In the genomic region with DNA sequence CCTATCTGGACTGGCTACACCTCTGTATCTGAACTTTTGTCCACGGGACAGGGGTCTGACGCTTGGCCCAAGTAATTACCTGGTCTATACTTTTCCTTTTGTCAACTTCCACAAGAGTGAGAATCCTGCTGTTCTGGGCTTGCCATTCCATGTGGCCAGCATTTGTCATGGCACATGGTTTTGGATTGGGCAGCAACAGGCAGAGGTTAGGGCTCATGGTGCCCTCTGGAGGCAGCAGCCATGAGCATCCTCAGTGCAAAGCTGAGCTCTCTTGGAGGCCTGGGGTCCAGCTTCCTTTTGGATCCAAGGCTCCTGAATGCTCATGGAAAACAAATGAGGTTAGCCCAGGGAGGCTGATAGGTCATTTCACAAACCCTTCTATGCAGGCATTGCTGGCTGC, we compare ENCODE assay signal across 7 cellular contexts. TPM values are rescaled to one million over a fixed set of nuclear protein-coding genes. Genes with fewer than 3 reads are reported as not detected.
DNase-seq lines count a peak whose midpoint lies in the region; ATAC-seq, FAIRE-seq and TF ChIP-seq lines count a peak whose summit lies in the region.
"Had no signal": no experiment of that assay in that cellular context is flagged by ENCODE, and none has a peak within 500 bp of the region (broad histone marks: within the 10 kb centered on the region; RNA-seq: fewer than 3 reads in every experiment).

No MANE protein-coding gene starts in this region.

- H3K4me1 Mint-ChIP-seq in activated naive CD4-positive, alpha-beta T cell treated with anti-CD3 and anti-CD28 coated beads for 36 hours (ENCODE audit: low read depth) = peaks cover 7% of the 10 kb centered on the region

- TF ChIP-seq POLR2A in GM12878 (IDR thresholded peaks at IDR 0.05; ENCODE audit: low read depth, low read length) = no peak

- ATAC-seq in GM12878 = peak; percentile 92

- H3K79me2 ChIP-seq in GM12878 (ENCODE audit: control insufficient read depth, insufficient read depth, low read length) = peaks cover 21% of the 10 kb centered on the region

- H3K9me3 Mint-ChIP-seq in activated naive CD4-positive, alpha-beta T cell treated with anti-CD3 and anti-CD28 coated beads for 36 hours = no peaks in the 10 kb centered on the region
- H3K9me3 Mint-ChIP-seq: activated naive CD4-positive, alpha-beta T cell treated with anti-CD3 and anti-CD28 coated beads, Interleukin-2, amount 50 U/mL, for 24 hours had no signal

- H3K36me3 ChIP-seq in GM12878 (ENCODE audit: control insufficient read depth in 2 of 2, insufficient read depth in 2 of 2, low read length in 1 of 2) (peaks cover 20 to 33% of the 10 kb centered on the region in 2 experiments), subcutaneous abdominal adipose tissue (ENCODE audit: control insufficient read depth in 5 of 5, insufficient read depth in 5 of 5, low read length in 5 of 5) (peaks cover 4 to 54% (median 34%) of the 10 kb centered on the region in 5 donors)

- TF ChIP-seq EP300 in GM12878 (IDR thresholded peaks at IDR 0.05; ENCODE audit: borderline replicate concordance in 1 of 2, control insufficient read depth in 1 of 2, low read depth in 2 of 2, low read length in 2 of 2) = no peak

- H3K27me3 Mint-ChIP-seq in activated naive CD4-positive, alpha-beta T cell treated with anti-CD3 and anti-CD28 coated beads for 36 hours (ENCODE audit: low read depth) = no peaks in the 10 kb centered on the region
- H3K27me3 Mint-ChIP-seq: activated naive CD4-positive, alpha-beta T cell treated with anti-CD3 and anti-CD28 coated beads, Interleukin-2, amount 50 U/mL, for 24 hours had no signal

- in situ Hi-C loops in GM12878 (cut with MboI) = no loop called here

- H3K4me1 ChIP-seq in GM12878 (ENCODE audit: control insufficient read depth, insufficient read depth, low read length) = no peaks in the 10 kb centered on the region
- peaks cover 19 to 46% (median 43%) of the 10 kb centered on the region in 5 donors for H3K4me1 ChIP-seq in subcutaneous abdominal adipose tissue (ENCODE audit: control insufficient read depth in 5 of 5, insufficient read depth in 5 of 5, low read length in 5 of 5)

- no peak overlapping the region for H3K4me3 Mint-ChIP-seq in activated naive CD4-positive, alpha-beta T cell treated with anti-CD3 and anti-CD28 coated beads for 36 hours
- H3K4me3 Mint-ChIP-seq: activated naive CD4-positive, alpha-beta T cell treated with anti-CD3 and anti-CD28 coated beads, Interleukin-2, amount 50 U/mL, for 24 hours had no signal

- no TSS peak for BruUV-seq in GM12878 (replicated peaks; lab: Mats Ljungman, UMichigan)

- no peak overlapping the region for H3K4me2 ChIP-seq in GM12878 (ENCODE audit: control insufficient read depth, insufficient read depth)

- no peak overlapping the region for H3K27ac ChIP-seq in GM12878 (ENCODE audit: control insufficient read depth, insufficient read depth)
- peak overlapping the region; percentile 52 for H3K27ac ChIP-seq in subcutaneous abdominal adipose tissue (ENCODE audit: low read depth, low read length)

- peaks cover 14% of the 10 kb centered on the region for H3K36me3 Mint-ChIP-seq in activated naive CD4-positive, alpha-beta T cell treated with anti-CD3 and anti-CD28 coated beads for 36 hours (ENCODE audit: low read depth)
- H3K36me3 Mint-ChIP-seq: activated naive CD4-positive, alpha-beta T cell treated with anti-CD3 and anti-CD28 coated beads, Interleukin-2, amount 50 U/mL, for 24 hours had no signal

- RAD21 ChIA-PET in GM12878 (lab: Charles Lee; ENCODE audit: unreplicated experiment) = interaction anchor here (0.6 to 2.1 kb wide), 6 partner anchors 20 to 344 kb away, joined by 3 to 12 read pairs (median 3); no protein-coding TSS in a partner anchor

- H2AFZ ChIP-seq in GM12878 (ENCODE audit: control insufficient read depth, low read depth, low read length) = no peak overlapping the region

- H3K27me3 ChIP-seq in GM12878 (replicated peaks in 1 of 2; ENCODE audit: control insufficient read depth in 2 of 2, insufficient read depth in 2 of 2, low read length in 1 of 2) = no peaks in the 10 kb centered on the region
- no peaks in the 10 kb centered on the region for H3K27me3 ChIP-seq in subcutaneous abdominal adipose tissue (ENCODE audit: control insufficient read depth in 5 of 5, insufficient read depth in 4 of 5, low read length in 5 of 5)

- H3K9ac ChIP-seq in GM12878 (ENCODE audit: control insufficient read depth, insufficient read depth, low read length) = no peak overlapping the region
- no peak overlapping the region for H3K9ac ChIP-seq in subcutaneous abdominal adipose tissue (ENCODE audit: low read length in 5 of 5)

- FAIRE-seq in GM12878 (lab: Jason Lieb, UNC) = no peak

- SMC1A ChIA-PET in GM12878 (lab: Charles Lee; ENCODE audit: uncharacterized antibody, unreplicated experiment) = interaction anchor here (1.0 to 1.5 kb wide), 4 partner anchors 27 to 193 kb away, joined by 3 to 5 read pairs (median 4); no protein-coding TSS in a partner anchor

- H4K20me1 ChIP-seq in GM12878 (ENCODE audit: control insufficient read depth, insufficient read depth) = 0 out of 2 replicates have a peak, but pooled peaks cover 9% of the 10 kb centered on the region

- peak; percentile 51 to 62 (median 56); a peak in 5 of 6 replicates for TF ChIP-seq CTCF in GM12878 (IDR thresholded peaks at IDR 0.05 in 2 of 3, conservative IDR thresholded peaks at IDR 0.05 in 1 of 3; ENCODE audit: control insufficient read depth in 2 of 3, extremely low read depth in 1 of 3, insufficient read depth in 1 of 3, low read depth in 3 of 3, low read length in 3 of 3)

- POLR2A ChIA-PET in GM12878 (lab: Charles Lee) = interaction anchor here (0.6 to 0.7 kb wide), 2 partner anchors 405 to 540 kb away, joined by 3 read pairs; no protein-coding TSS in a partner anchor

- no peaks in the 10 kb centered on the region for H3K9me3 ChIP-seq in GM12878 (replicated peaks; ENCODE audit: control insufficient read depth, insufficient read depth, low read length)
- no peaks in the 10 kb centered on the region for H3K9me3 ChIP-seq in subcutaneous abdominal adipose tissue (ENCODE audit: control insufficient read depth in 5 of 5, low read length in 5 of 5)

- intact Hi-C loops in activated naive CD4-positive, alpha-beta T cell treated with anti-CD3 and anti-CD28 coated beads for 36 hours (cut with micrococcal nuclease) = loop anchor here (1.0 to 2.0 kb wide), 2 partner anchors 19 to 49 kb away; a partner anchor contains a TSS
- intact Hi-C loops in GM12878 (cut with micrococcal nuclease; ENCODE audit: unreplicated experiment) = loop anchor here (1.0 kb wide), 1 partner anchor 49 kb away; no protein-coding TSS in a partner anchor

- CTCF ChIA-PET in activated naive CD4-positive, alpha-beta T cell treated with anti-CD3 and anti-CD28 coated beads for 36 hours (lab: Charles Lee) = interaction anchor here (0.6 to 1.7 kb wide), 6 partner anchors 16 to 374 kb away, joined by 4 to 6 read pairs (median 5); no protein-coding TSS in a partner anchor
- CTCF ChIA-PET in GM12878 (lab: Yijun Ruan, JAX) = interaction anchor here (0.7 to 6.5 kb wide), 8 partner anchors 13 to 193 kb away, joined by 3 to 53 read pairs (median 3); no protein-coding TSS in a partner anchor

- H3K27ac Mint-ChIP-seq in activated naive CD4-positive, alpha-beta T cell treated with anti-CD3 and anti-CD28 coated beads for 36 hours = no peak overlapping the region

- peak; percentile 42; the same call in 1 of the 2 replicates for TF ChIP-seq RAD21 in GM12878 (IDR thresholded peaks at IDR 0.05; ENCODE audit: insufficient read depth, low read depth, low read length)

- WGBS in GM12878 (ENCODE audit: insufficient coverage, insufficient replicate concordance, low lambda C conversion rate, missing lambda C conversion rate) = 100% methylated on average over 2 of the region's 2 CpGs

- H3K4me3 ChIP-seq in GM12878 = no peak overlapping the region
- H3K4me3 ChIP-seq in subcutaneous abdominal adipose tissue (ENCODE audit: low read depth in 1 of 5, low read length in 5 of 5) = no peak overlapping the region

- DNase-seq in activated naive CD4-positive, alpha-beta T cell treated with anti-CD3 and anti-CD28 coated beads for 36 hours = peak; percentile 39
- no peak for DNase-seq in activated naive CD4-positive, alpha-beta T cell treated with anti-CD3 and anti-CD28 coated beads, Interleukin-2, amount 50 U/mL, for 16 hours
- DNase-seq in GM12878 (ENCODE audit: low read depth, low spot score) (no peak), occipital lobe (lab: John Stamatoyannopoulos, UW) (no peak), NCI-H2227 treated with DMSO at 0.1 percent for 48 hours (lab: John Stamatoyannopoulos, UW) (no peak)

RNA-seq across cellular contexts. Expression of a gene that starts 7.5 kb away (rescaled TPM):
- 10 to 100 TPM; 72.2 to 78.7 TPM for total RNA-seq in activated naive CD4-positive, alpha-beta T cell treated with anti-CD3 and anti-CD28 coated beads for 36 hours
- 75.8 and 77.6 TPM in 2 replicates for total RNA-seq in GM12878 (2013; cell fraction: nucleolus; rRNA removed)
- total RNA-seq in GM12878 (2014; rRNA removed) = 50.3 and 53.7 TPM in 2 replicates
- total RNA-seq in GM12878 (2014; rRNA removed; fragmentation: Illumina TruSeq; extraction: Trizol) = 38.1 and 42.1 TPM in 2 replicates
- total RNA-seq in GM12878 (2021) = 71.7 and 78.5 TPM in 2 replicates
- 26.0 TPM for polyA plus RNA-seq in GM12878 (2011; ENCODE audit: low read depth)
- polyA plus RNA-seq in GM12878 (2011; rRNA removed) = 18.7 and 37.8 TPM in 2 replicates
- 47.8 and 57.6 TPM in 2 replicates for polyA plus RNA-seq in GM12878 (2011; cell fraction: cytosol; rRNA removed)
- polyA plus RNA-seq in GM12878 (2011; cell fraction: nucleus; rRNA removed) = 232 and 265 TPM in 2 replicates
- 44.4 and 51.4 TPM in 2 replicates for polyA plus RNA-seq in GM12878 (2012)
- polyA plus RNA-seq in GM12878 (2014; fragmentation: Illumina TruSeq; extraction: Trizol) = 24.1 and 53.0 TPM in 2 replicates
- 1 to 10 TPM; 1.2 to 2.2 TPM for polyA plus RNA-seq in GM12878 (2014; fragmentation: Nextera tagmentation; extraction: Ambion mirVana)
- 56.1 and 63.2 TPM in 2 replicates for polyA plus RNA-seq in GM12878 (2014; rRNA removed)
- 10 to 100 TPM; 82.2 to 86.0 TPM for polyA plus RNA-seq in GM12878 (2016; fragmentation: Nextera tagmentation; extraction: Ambion mirVana)
- polyA minus RNA-seq in GM12878 (2011; rRNA and poly(A)+ RNA removed) = 70.8 and 109 TPM in 2 replicates
- polyA minus RNA-seq in GM12878 (2011; cell fraction: cytosol; rRNA and poly(A)+ RNA removed) = 38.8 and 51.8 TPM in 2 replicates
- 39.8 and 66.8 TPM in 2 replicates for polyA minus RNA-seq in GM12878 (2011; cell fraction: nucleus; rRNA and poly(A)+ RNA removed)
- total RNA-seq in occipital lobe = 45.2 TPM

RNA-seq across cellular contexts. Expression of a gene that starts 17.8 kb away (rescaled TPM):
- total RNA-seq in activated naive CD4-positive, alpha-beta T cell treated with anti-CD3 and anti-CD28 coated beads for 36 hours = 10 to 100 TPM; 43.7 to 45.8 TPM
- 55.0 and 58.0 TPM in 2 replicates for total RNA-seq in GM12878 (2013; cell fraction: nucleolus; rRNA removed)
- total RNA-seq in GM12878 (2014; rRNA removed) (26.7 and 29.0 TPM in 2 replicates), GM12878 (2014; rRNA removed; fragmentation: Illumina TruSeq; extraction: Trizol) (14.9 and 15.1 TPM in 2 replicates), GM12878 (2021) (31.4 and 36.6 TPM in 2 replicates), occipital lobe (19.7 TPM)
- polyA plus RNA-seq in GM12878 (2011; ENCODE audit: low read depth) = 15.2 TPM
- polyA plus RNA-seq in GM12878 (2011; rRNA removed) (16.2 and 22.4 TPM in 2 replicates), GM12878 (2014; fragmentation: Illumina TruSeq; extraction: Trizol) (9.4 and 20.1 TPM in 2 replicates), GM12878 (2014; fragmentation: Nextera tagmentation; extraction: Ambion mirVana) (1 to 10 TPM; 1.1 to 5.7 TPM), GM12878 (2014; rRNA removed) (44.4 and 51.2 TPM in 2 replicates), GM12878 (2016; fragmentation: Nextera tagmentation; extraction: Ambion mirVana) (10 to 100 TPM; 41.7 to 45.7 TPM)
- 29.9 and 40.6 TPM in 2 replicates for polyA plus RNA-seq in GM12878 (2011; cell fraction: cytosol; rRNA removed)
- 311 and 313 TPM in 2 replicates for polyA plus RNA-seq in GM12878 (2011; cell fraction: nucleus; rRNA removed)
- 30.9 and 36.2 TPM in 2 replicates for polyA plus RNA-seq in GM12878 (2012)
- 8.7 and 19.5 TPM in 2 replicates for polyA minus RNA-seq in GM12878 (2011; rRNA and poly(A)+ RNA removed)
- 8.7 and 11.4 TPM in 2 replicates for polyA minus RNA-seq in GM12878 (2011; cell fraction: cytosol; rRNA and poly(A)+ RNA removed)
- 29.0 and 39.4 TPM in 2 replicates for polyA minus RNA-seq in GM12878 (2011; cell fraction: nucleus; rRNA and poly(A)+ RNA removed)

RNA-seq across cellular contexts. Expression of a gene that starts 18.6 kb away (rescaled TPM):
- 100 to 1,000 TPM; 165 to 171 TPM for total RNA-seq in activated naive CD4-positive, alpha-beta T cell treated with anti-CD3 and anti-CD28 coated beads for 36 hours
- 39.9 and 49.1 TPM in 2 replicates for total RNA-seq in GM12878 (2013; cell fraction: nucleolus; rRNA removed)
- 116 and 120 TPM in 2 replicates for total RNA-seq in GM12878 (2014; rRNA removed)
- 113 and 129 TPM in 2 replicates for total RNA-seq in GM12878 (2014; rRNA removed; fragmentation: Illumina TruSeq; extraction: Trizol)
- 128 and 130 TPM in 2 replicates for total RNA-seq in GM12878 (2021)
- polyA plus RNA-seq in GM12878 (2011; ENCODE audit: low read depth) = 66.0 TPM
- polyA plus RNA-seq in GM12878 (2011; rRNA removed) = 83.7 and 155 TPM in 2 replicates
- polyA plus RNA-seq in GM12878 (2011; cell fraction: cytosol; rRNA removed) = 219 and 321 TPM in 2 replicates
- 147 and 148 TPM in 2 replicates for polyA plus RNA-seq in GM12878 (2011; cell fraction: nucleus; rRNA removed)
- polyA plus RNA-seq in GM12878 (2012) = 129 and 131 TPM in 2 replicates
- 152 and 185 TPM in 2 replicates for polyA plus RNA-seq in GM12878 (2014; fragmentation: Illumina TruSeq; extraction: Trizol)
- polyA plus RNA-seq in GM12878 (2014; fragmentation: Nextera tagmentation; extraction: Ambion mirVana) = 100 to 1,000 TPM; 220 to 245 TPM
- 212 and 231 TPM in 2 replicates for polyA plus RNA-seq in GM12878 (2014; rRNA removed)
- polyA plus RNA-seq in GM12878 (2016; fragmentation: Nextera tagmentation; extraction: Ambion mirVana) = 100 to 1,000 TPM; 323 to 342 TPM
- 273 and 286 TPM in 2 replicates for polyA minus RNA-seq in GM12878 (2011; rRNA and poly(A)+ RNA removed)
- 99.0 and 131 TPM in 2 replicates for polyA minus RNA-seq in GM12878 (2011; cell fraction: cytosol; rRNA and poly(A)+ RNA removed)
- polyA minus RNA-seq in GM12878 (2011; cell fraction: nucleus; rRNA and poly(A)+ RNA removed) = 32.8 and 49.0 TPM in 2 replicates
- 73.2 TPM for total RNA-seq in occipital lobe

RNA-seq across cellular contexts. Expression of a gene that starts 19.4 kb away (rescaled TPM):
- not detected for total RNA-seq in activated naive CD4-positive, alpha-beta T cell treated with anti-CD3 and anti-CD28 coated beads for 36 hours
- total RNA-seq in GM12878 (2013; cell fraction: nucleolus; rRNA removed) = not detected in 2 replicates
- total RNA-seq in GM12878 (2014; rRNA removed) = 0.40 TPM in 1 of 2 replicates, not detected in the other
- not detected in 2 replicates for total RNA-seq in GM12878 (2014; rRNA removed; fragmentation: Illumina TruSeq; extraction: Trizol)
- 0.92 TPM in 1 of 2 replicates, not detected in the other for total RNA-seq in GM12878 (2021)
- polyA plus RNA-seq in GM12878 (2011; ENCODE audit: low read depth) = not detected
- 0.20 TPM in 1 of 2 replicates, not detected in the other for polyA plus RNA-seq in GM12878 (2011; rRNA removed)
- 0.31 and 0.60 TPM in 2 replicates for polyA plus RNA-seq in GM12878 (2011; cell fraction: cytosol; rRNA removed)
- polyA plus RNA-seq in GM12878 (2011; cell fraction: nucleus; rRNA removed) = 4.7 and 5.7 TPM in 2 replicates
- 0.81 and 2.4 TPM in 2 replicates for polyA plus RNA-seq in GM12878 (2012)
- polyA plus RNA-seq in GM12878 (2014; fragmentation: Illumina TruSeq; extraction: Trizol) = 0.28 TPM in 1 of 2 replicates, not detected in the other
- polyA plus RNA-seq in GM12878 (2014; fragmentation: Nextera tagmentation; extraction: Ambion mirVana) = under 1 TPM in 1 of 2 experiments, not detected in 1; 0.11 TPM
- polyA plus RNA-seq in GM12878 (2014; rRNA removed) = 0.60 and 0.99 TPM in 2 replicates
- under 1 TPM in 1 of 2 experiments, not detected in 1; 0.21 TPM for polyA plus RNA-seq in GM12878 (2016; fragmentation: Nextera tagmentation; extraction: Ambion mirVana)
- polyA minus RNA-seq in GM12878 (2011; rRNA and poly(A)+ RNA removed) = 0.36 TPM in 1 of 2 replicates, not detected in the other
- not detected in 2 replicates for polyA minus RNA-seq in GM12878 (2011; cell fraction: cytosol; rRNA and poly(A)+ RNA removed)
- 0.48 TPM in 1 of 2 replicates, not detected in the other for polyA minus RNA-seq in GM12878 (2011; cell fraction: nucleus; rRNA and poly(A)+ RNA removed)
- total RNA-seq in occipital lobe = not detected

RNA-seq across cellular contexts. Expression of a gene that starts 23.2 kb away (rescaled TPM):
- total RNA-seq in activated naive CD4-positive, alpha-beta T cell treated with anti-CD3 and anti-CD28 coated beads for 36 hours = 10 to 100 TPM; 19.9 to 20.6 TPM
- 7.5 and 9.4 TPM in 2 replicates for total RNA-seq in GM12878 (2013; cell fraction: nucleolus; rRNA removed)
- total RNA-seq in GM12878 (2014; rRNA removed) (31.9 and 35.8 TPM in 2 replicates), GM12878 (2014; rRNA removed; fragmentation: Illumina TruSeq; extraction: Trizol) (12.7 and 13.6 TPM in 2 replicates), GM12878 (2021) (27.3 and 30.0 TPM in 2 replicates), occipital lobe (25.3 TPM)
- polyA plus RNA-seq in GM12878 (2011; ENCODE audit: low read depth) = 10.3 TPM
- polyA plus RNA-seq in GM12878 (2011; rRNA removed) (21.9 and 30.6 TPM in 2 replicates), GM12878 (2014; fragmentation: Illumina TruSeq; extraction: Trizol) (6.5 and 10.9 TPM in 2 replicates), GM12878 (2014; fragmentation: Nextera tagmentation; extraction: Ambion mirVana) (1 to 10 TPM; 2.5 to 7.7 TPM), GM12878 (2014; rRNA removed) (27.5 TPM in 2 replicates), GM12878 (2016; fragmentation: Nextera tagmentation; extraction: Ambion mirVana) (10 to 100 TPM; 15.3 to 36.7 TPM)
- 33.7 and 42.8 TPM in 2 replicates for polyA plus RNA-seq in GM12878 (2011; cell fraction: cytosol; rRNA removed)
- polyA plus RNA-seq in GM12878 (2011; cell fraction: nucleus; rRNA removed) = 18.9 and 22.1 TPM in 2 replicates
- polyA plus RNA-seq in GM12878 (2012) = 14.7 and 15.7 TPM in 2 replicates
- polyA minus RNA-seq in GM12878 (2011; rRNA and poly(A)+ RNA removed) = 20.9 and 25.8 TPM in 2 replicates
- polyA minus RNA-seq in GM12878 (2011; cell fraction: cytosol; rRNA and poly(A)+ RNA removed) = 9.9 and 13.7 TPM in 2 replicates
- 7.6 and 9.6 TPM in 2 replicates for polyA minus RNA-seq in GM12878 (2011; cell fraction: nucleus; rRNA and poly(A)+ RNA removed)
